23 cellular contexts compared by ENCODE assay signal in genomic region chr12:113610698-113611097, GRCh38.
"Had no signal": no experiment of that assay in that cellular context is flagged by ENCODE, and none has a peak within 500 bp of the region (broad histone marks: within the 10 kb centered on the region; RNA-seq: fewer than 3 reads in every experiment).

No MANE protein-coding gene starts in this region.

- H3K9me3 Mint-ChIP-seq: type B pancreatic cell had no signal

- H3K36me3 ChIP-seq: colonic mucosa, left ventricle myocardium inferior, neutrophil, ovary, prostate gland, spleen, vagina had no signal

- H3K4me3 Mint-ChIP-seq: activated naive CD8-positive, alpha-beta T cell treated with anti-CD3 and anti-CD28 coated beads, Interleukin-2, amount 10 ng/mL, durations not matched to agents 7 days and 5 days; activated T-cell treated with anti-CD3 and anti-CD28 coated beads, Interleukin-2, amount 50 U/mL, for 4 hours; mesothelial cell of epicardium; naive thymus-derived CD8-positive, alpha-beta T cell; type B pancreatic cell had no signal

- H3K36me3 Mint-ChIP-seq: activated naive CD8-positive, alpha-beta T cell treated with anti-CD3 and anti-CD28 coated beads, Interleukin-2, amount 10 ng/mL, durations not matched to agents 7 days and 5 days; mesothelial cell of epicardium; type B pancreatic cell had no signal

- DNase-seq: activated CD4-positive, alpha-beta T cell treated with anti-CD3 and anti-CD28 coated beads, Interleukin-2, amount 50 U/mL, for 4 hours; activated CD8-positive, alpha-beta memory T cell treated with anti-CD3 and anti-CD28 coated beads, Interleukin-2, amount 50 U/mL, for 48 hours; activated naive CD4-positive, alpha-beta T cell treated with Interleukin-2 at 50 U/mL for 16 hours; activated naive CD8-positive, alpha-beta T cell treated with anti-CD3 and anti-CD28 coated beads, Interleukin-2, amount 10 ng/mL, durations not matched to agents 7 days and 5 days; activated T-cell treated with anti-CD3 and anti-CD28 coated beads, Interleukin-2, amount 50 U/mL, for 4 hours; amygdala; colonic mucosa; erythroblast; foreskin keratinocyte; left ventricle myocardium inferior; naive thymus-derived CD8-positive, alpha-beta T cell; ovary; spleen; stimulated activated CD4-positive, alpha-beta T cell treated with anti-CD3 and anti-CD28 coated beads, Interleukin-4, amount 100 ng/mL, for 1 hour; stimulated activated naive CD4-positive, alpha-beta T cell; T-helper 9 cell; testis had no signal

- H3K4me1 ChIP-seq: colonic mucosa, foreskin keratinocyte, left ventricle myocardium inferior, prostate gland, spleen, testis, vagina had no signal

- H3K4me1 Mint-ChIP-seq: activated naive CD8-positive, alpha-beta T cell treated with anti-CD3 and anti-CD28 coated beads, Interleukin-2, amount 10 ng/mL, durations not matched to agents 7 days and 5 days; mesothelial cell of epicardium had no signal

- H3K9me3 ChIP-seq: colonic mucosa, left ventricle myocardium inferior, neutrophil, ovary, prostate gland, testis, vagina had no signal

- H3K4me3 ChIP-seq: colonic mucosa, left ventricle myocardium inferior, ovary, prostate gland, spleen, testis, vagina had no signal

- ATAC-seq: activated T-cell treated with anti-CD3 and anti-CD28 coated beads, Interleukin-2, amount 50 U/mL, for 4 hours; foreskin keratinocyte; naive thymus-derived CD8-positive, alpha-beta T cell had no signal

- H3K27ac Mint-ChIP-seq: activated naive CD8-positive, alpha-beta T cell treated with anti-CD3 and anti-CD28 coated beads, Interleukin-2, amount 10 ng/mL, durations not matched to agents 7 days and 5 days; activated T-helper 2 cell treated with anti-CD3 and anti-CD28 coated beads, Interferon-gamma antibody, Interleukin-2, Interleukin-4, amounts not matched to agents 10 μg/mL and 5 μg/mL and 100 μg/mL, durations not matched to agents 14 hours and 24 hours and 36 hours; mesothelial cell of epicardium; naive thymus-derived CD8-positive, alpha-beta T cell; type B pancreatic cell had no signal

- H3K27me3 ChIP-seq: colonic mucosa, ovary, testis, vagina had no signal

- H3K27ac ChIP-seq: colonic mucosa, foreskin keratinocyte, left ventricle myocardium inferior, neutrophil, ovary, prostate gland, spleen, testis, vagina had no signal
